Comparison of ENCODE assay signal across 11 cellular contexts in the genomic region with DNA sequence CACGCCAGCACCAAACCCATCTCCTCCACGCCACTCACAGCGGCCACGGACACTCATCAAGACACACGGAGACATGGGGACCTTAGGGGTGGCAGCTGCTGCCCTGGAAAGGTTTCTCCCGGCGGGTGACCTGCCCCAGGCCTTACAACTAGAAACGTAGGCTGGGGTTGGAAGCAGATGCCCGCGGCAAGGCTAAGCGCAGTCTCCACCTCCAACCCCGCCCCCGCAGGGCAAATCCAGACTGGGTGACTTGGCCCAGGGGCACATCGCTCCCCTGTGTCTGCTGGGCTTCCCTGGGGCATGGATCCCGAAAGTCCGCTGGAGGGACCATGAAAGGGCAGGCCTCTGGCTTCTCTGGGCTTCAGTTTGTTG. TPM values are rescaled to one million over a fixed set of nuclear protein-coding genes. Genes with fewer than 3 reads are reported as not detected.
A peak's percentile ranks its signal among the peaks of the same experiment; 100 is the strongest.
DNase-seq lines count a peak whose midpoint lies in the region; ATAC-seq and TF ChIP-seq lines count a peak whose summit lies in the region.
"Had no signal": no experiment of that assay in that cellular context is flagged by ENCODE, and none has a peak within 500 bp of the region (broad histone marks: within the 10 kb centered on the region; RNA-seq: fewer than 3 reads in every experiment).

No MANE protein-coding gene starts in this region.

- peaks cover 0 to 8% (median 2%) of the 10 kb centered on the region in 4 donors for H3K4me1 Mint-ChIP-seq in naive thymus-derived CD8-positive, alpha-beta T cell

- peaks cover 0 to 7% (median 0%) of the 10 kb centered on the region in 9 donors for H3K9me3 Mint-ChIP-seq in naive thymus-derived CD8-positive, alpha-beta T cell

- peaks cover 10 to 77% (median 31%) of the 10 kb centered on the region in 5 donors for H3K27me3 Mint-ChIP-seq in naive thymus-derived CD8-positive, alpha-beta T cell

- H3K36me3 Mint-ChIP-seq in naive thymus-derived CD8-positive, alpha-beta T cell: no peaks in the 10 kb centered on the region
- H3K36me3 Mint-ChIP-seq: CD8-positive, alpha-beta memory T cell had no signal

- TF ChIP-seq CTCF in AG04449 (IDR thresholded peaks at IDR 0.05; ENCODE audit: insufficient read depth, low read length, missing control alignments) (no peak), epithelial cell of proximal tubule (conservative IDR thresholded peaks at IDR 0.05; ENCODE audit: low read depth, low read length) (no peak)

- CTCF ChIA-PET in AG04449 (lab: Yijun Ruan, JAX): interaction anchor here (0.8 to 2.7 kb wide), 5 partner anchors 11 to 39 kb away, joined by 3 to 13 read pairs (median 4); no protein-coding TSS in a partner anchor

- POLR2A ChIA-PET in AG04449 (lab: Yijun Ruan, JAX): no interaction called here
- POLR2A ChIA-PET in naive thymus-derived CD8-positive, alpha-beta T cell (lab: Charles Lee): no interaction called here

- peak overlapping the region in 7 of 10 donors; percentile 3 to 53 (median 36) for H3K4me3 Mint-ChIP-seq in naive thymus-derived CD8-positive, alpha-beta T cell

- no peak overlapping the region for H3K27ac Mint-ChIP-seq in naive thymus-derived CD8-positive, alpha-beta T cell
- H3K27ac Mint-ChIP-seq: CD8-positive, alpha-beta memory T cell had no signal

- peak in 1 of 2 donors; percentile 4 for ATAC-seq in naive thymus-derived CD8-positive, alpha-beta T cell
- ATAC-seq in GM19351 (IDR thresholded peaks at IDR 0.05; ENCODE audit: unreplicated experiment) (no peak), HG03108 (IDR thresholded peaks at IDR 0.05; ENCODE audit: unreplicated experiment) (no peak), HG02642 (IDR thresholded peaks at IDR 0.05; ENCODE audit: poor library complexity, unreplicated experiment) (no peak)

- H3K4me3 ChIP-seq in AG04449 (ENCODE audit: low read depth, low read length): peak overlapping the region; percentile 36
- H3K4me3 ChIP-seq in Jurkat, Clone E6-1 (ENCODE audit: low read length): peak overlapping the region; percentile 31
- H3K4me3 ChIP-seq in epithelial cell of proximal tubule (ENCODE audit: low read depth, low read length): peak overlapping the region; percentile 46
- H3K4me3 ChIP-seq: GM12878 had no signal

- no peak for DNase-seq in AG04449 (ENCODE audit: low read depth, low spot score)
- DNase-seq in Jurkat, Clone E6-1 (ENCODE audit: low read depth, low spot score): no peak
- no peak for DNase-seq in epithelial cell of proximal tubule (ENCODE audit: low read depth)
- DNase-seq in naive thymus-derived CD8-positive, alpha-beta T cell: no peak
- no peak for DNase-seq in NCI-H510A treated with DMSO at 0.1 percent for 48 hours (lab: John Stamatoyannopoulos, UW)
- DNase-seq: OCI-M1 had no signal

RNA-seq across cellular contexts. Expression of gene ASS1, which starts 12.0 kb away (rescaled TPM):
- polyA plus RNA-seq in Jurkat, Clone E6-1 (2012; ENCODE audit: insufficient read depth, insufficient read length): 18.4 TPM
- total RNA-seq in epithelial cell of proximal tubule: 6.3 and 9.4 TPM in 2 replicates
- total RNA-seq in naive thymus-derived CD8-positive, alpha-beta T cell: not detected
- polyA plus RNA-seq in naive thymus-derived CD8-positive, alpha-beta T cell: not detected
- polyA plus RNA-seq: CD8-positive, alpha-beta memory T cell had no signal
